In genomic region chr12:63843613-63844390, GRCh38 we compare ENCODE assay signal across 8 cellular contexts. TPM values are rescaled to one million over a fixed set of nuclear protein-coding genes. Genes with fewer than 3 reads are reported as not detected.
DNase-seq lines count a peak whose midpoint lies in the region; ATAC-seq and TF ChIP-seq lines count a peak whose summit lies in the region.

No MANE protein-coding gene starts in this region.

- DNase-seq in GM13976 (ENCODE audit: low spot score) (peak; percentile 92), NCI-H1694 (lab: John Stamatoyannopoulos, UW) (peak; percentile 44), T-helper 22 cell (ENCODE audit: low read depth) (peak; percentile 47), astrocyte of the cerebellum (ENCODE audit: low read depth) (peak; percentile 83), hippocampal formation (lab: John Stamatoyannopoulos, UW) (peak; percentile 89 to 94), renal cortical epithelial cell (ENCODE audit: low read depth) (peak; percentile 77), aorta (peak; percentile 94 to 96)

- peak overlapping the region; percentile 57 to 77 for H3K27ac ChIP-seq in aorta (ENCODE audit: low read depth in 1 of 2, low read length in 2 of 2)

- H3K27me3 ChIP-seq in aorta (ENCODE audit: control insufficient read depth in 1 of 2, insufficient read depth in 2 of 2, low read length in 1 of 2): no peaks in the 10 kb centered on the region

- peak; percentile 93 for TF ChIP-seq CTCF in GM13976 (IDR thresholded peaks at IDR 0.05; ENCODE audit: borderline replicate concordance, control extremely low read depth, extremely low read depth, insufficient read depth, missing control alignments)
- TF ChIP-seq CTCF in astrocyte of the cerebellum (IDR thresholded peaks at IDR 0.05; ENCODE audit: low read depth, low read length, missing control alignments): peak; percentile 83

- 0% methylated on average over 79 to 96 of the region's 96 CpGs for WGBS in aorta, 2 donors

- intact Hi-C loops in aorta (cut with DNase I): loop anchor here (1.0 to 10.0 kb wide), 5 partner anchors 241 to 381 kb away; partner anchors contain the start of gene KICS2 (in 2 of the 2)

- ATAC-seq in HG02870 (IDR thresholded peaks at IDR 0.05; ENCODE audit: unreplicated experiment) (peak; percentile 95), aorta (ENCODE audit: low FRiP score) (peak; percentile 95)

- in situ Hi-C loops in GM13976 (cut with MboI; ENCODE audit: low sequenced_read_pairs, unreplicated experiment): loop anchor here (10.0 kb wide), 1 partner anchor 411 kb away; no protein-coding TSS in a partner anchor
- in situ Hi-C loops in astrocyte of the cerebellum (cut with HindIII; ENCODE audit: low sequenced_read_pairs): no loop called here

- H3K4me3 ChIP-seq in astrocyte of the cerebellum (ENCODE audit: low read depth, low read length) (peak overlapping the region; percentile 75), aorta (ENCODE audit: low read length in 2 of 2) (peak overlapping the region; percentile 60 to 84)

- no peaks in the 10 kb centered on the region for H3K9me3 ChIP-seq in aorta (ENCODE audit: control insufficient read depth, low read length)

- no peaks in the 10 kb centered on the region for H3K4me1 ChIP-seq in aorta (ENCODE audit: control insufficient read depth in 1 of 2, insufficient read depth in 2 of 2, low read length in 2 of 2)

- H3K36me3 ChIP-seq in aorta (ENCODE audit: control insufficient read depth in 1 of 2, insufficient read depth in 2 of 2, low read length in 1 of 2): no peaks in the 10 kb centered on the region

RNA-seq across cellular contexts. Expression of gene SRGAP1, which starts 0.7 kb away (rescaled TPM):
- total RNA-seq in renal cortical epithelial cell (4.7 and 76.8 TPM in 2 replicates), aorta (10 to 100 TPM; 10.1 to 15.5 TPM)
- polyA plus RNA-seq in aorta: 1 to 10 TPM in 1 of 2 donors, under 1 TPM in 1; 0.88 to 1.9 TPM

Comparison
In these comparisons a context has a peak if more than half of its experiments do, and no peak if none do; other contexts are left out.
1. Peak in every context shown above with its lines: DNase-seq, ATAC-seq, H3K4me3 ChIP-seq and H3K27ac ChIP-seq.
2. DNase-seq: peak in every context shown above with its lines; median percentile 95 in aorta; 92 in GM13976; 92 in hippocampal formation; 83 in astrocyte of the cerebellum; 77 in renal cortical epithelial cell; 47 in T-helper 22 cell; 44 in NCI-H1694.